Comparison of ENCODE assay signal across 12 cellular contexts in genomic region chr1:60621524-60621923, GRCh38.
DNase-seq lines count a peak whose midpoint lies in the region; ATAC-seq, FAIRE-seq and TF ChIP-seq lines count a peak whose summit lies in the region.
"Had no signal": no experiment of that assay in that cellular context is flagged by ENCODE, and none has a peak within 500 bp of the region (broad histone marks: within the 10 kb centered on the region; RNA-seq: fewer than 3 reads in every experiment).

No MANE protein-coding gene starts in this region.

- H3K4me3 ChIP-seq in pancreas = no peak overlapping the region
- no peak overlapping the region for H3K4me3 ChIP-seq in CD8-positive, alpha-beta T cell (ENCODE audit: low read depth, low read length)

- peak; percentile 65 to 83 (median 75) for ATAC-seq in pancreas
- ATAC-seq in CD8-positive, alpha-beta T cell = no peak
- ATAC-seq: stimulated activated naive CD8-positive, alpha-beta T cell treated with anti-CD3 and anti-CD28 coated beads, Interleukin-15, amount 100 ng/mL, for 72 hours had no signal

- no peaks in the 10 kb centered on the region for H3K36me3 Mint-ChIP-seq in CD8-positive, alpha-beta T cell

- no peaks in the 10 kb centered on the region for H3K9me3 Mint-ChIP-seq in CD8-positive, alpha-beta T cell

- H3K27ac Mint-ChIP-seq in CD8-positive, alpha-beta T cell = no peak overlapping the region
- H3K27ac Mint-ChIP-seq: stimulated activated naive CD8-positive, alpha-beta T cell treated with anti-CD3 and anti-CD28 coated beads, Interleukin-15, amount 100 ng/mL, for 72 hours had no signal

- no peaks in the 10 kb centered on the region for H3K4me1 ChIP-seq in pancreas
- no peaks in the 10 kb centered on the region for H3K4me1 ChIP-seq in CD8-positive, alpha-beta T cell (ENCODE audit: insufficient read depth, low read length)

- H3K27me3 ChIP-seq in pancreas = no peaks in the 10 kb centered on the region
- peaks cover 3% of the 10 kb centered on the region for H3K27me3 ChIP-seq in CD8-positive, alpha-beta T cell (ENCODE audit: insufficient read depth, low read length)

- no peak for TF ChIP-seq CTCF in pancreas (IDR thresholded peaks at IDR 0.05)
- TF ChIP-seq CTCF in CD8-positive, alpha-beta T cell (IDR thresholded peaks at IDR 0.05) = no peak

- no peaks in the 10 kb centered on the region for H3K36me3 ChIP-seq in pancreas
- no peaks in the 10 kb centered on the region for H3K36me3 ChIP-seq in CD8-positive, alpha-beta T cell (ENCODE audit: insufficient read depth, low read length)

- FAIRE-seq in pancreas (lab: Jason Lieb, UNC) = no peak
- FAIRE-seq: D721Med had no signal

- intact Hi-C loops in pancreas (cut with DNase I) = no loop called here
- intact Hi-C loops in CD8-positive, alpha-beta T cell (cut with DNase I, micrococcal nuclease) = no loop called here

- no peaks in the 10 kb centered on the region for H3K9me3 ChIP-seq in pancreas
- H3K9me3 ChIP-seq in CD8-positive, alpha-beta T cell (ENCODE audit: low read length) = no peaks in the 10 kb centered on the region

- CTCF ChIA-PET in CD8-positive, alpha-beta T cell (lab: Charles Lee) = no interaction called here

- DNase-seq in MV-4-11 (lab: John Stamatoyannopoulos, UW) = peak; percentile 49
- peak; percentile 77 for DNase-seq in NCI-H345 treated with DMSO at 0.1 percent for 48 hours (lab: John Stamatoyannopoulos, UW; ENCODE audit: unreplicated experiment)
- peak; percentile 76 to 90 for DNase-seq in dermis microvascular lymphatic vessel endothelial cell (ENCODE audit: low read depth in 2 of 2)
- DNase-seq in pancreas = peak in 2 of 6 donors; percentile 12 to 18
- DNase-seq in kidney tubule cell (ENCODE audit: low spot score) = no peak
- no peak for DNase-seq in T-helper 1 cell
- DNase-seq in islet precursor cell = no peak
- no peak for DNase-seq in CD8-positive, alpha-beta T cell
- DNase-seq: effector CD8-positive, alpha-beta T cell; NK-92 treated with Interleukin-12 subunit alpha and Interleukin-12 subunit beta, amount 100 ng/mL, for 24 hours; stimulated activated naive CD8-positive, alpha-beta T cell treated with anti-CD3 and anti-CD28 coated beads, Interleukin-15, amount 100 ng/mL, for 72 hours had no signal

- peaks cover 8% of the 10 kb centered on the region for H3K27me3 Mint-ChIP-seq in CD8-positive, alpha-beta T cell (ENCODE audit: low read depth)

- POLR2A ChIA-PET in CD8-positive, alpha-beta T cell (lab: Charles Lee) = no interaction called here

- WGBS in pancreas, 2 donors = 16 to 20% methylated on average over 10 of the region's 10 CpGs

- H3K4me1 Mint-ChIP-seq in CD8-positive, alpha-beta T cell (ENCODE audit: low read depth) = no peaks in the 10 kb centered on the region
- H3K4me1 Mint-ChIP-seq: stimulated activated naive CD8-positive, alpha-beta T cell treated with anti-CD3 and anti-CD28 coated beads, Interleukin-15, amount 100 ng/mL, for 72 hours had no signal

- no peak overlapping the region for H3K4me3 Mint-ChIP-seq in CD8-positive, alpha-beta T cell
- H3K4me3 Mint-ChIP-seq: stimulated activated naive CD8-positive, alpha-beta T cell treated with anti-CD3 and anti-CD28 coated beads, Interleukin-15, amount 100 ng/mL, for 72 hours had no signal

- H3K27ac ChIP-seq in pancreas = peak overlapping the region in 3 of 4 donors; percentile 31 to 50 (median 49)
- no peak overlapping the region for H3K27ac ChIP-seq in CD8-positive, alpha-beta T cell (ENCODE audit: low read depth, low read length)

Comparison
In these comparisons a context has a peak if more than half of its experiments do, and no peak if none do; other contexts are left out.
1. DNase-seq: peak in MV-4-11 (single experiment), NCI-H345 treated with DMSO at 0.1 percent for 48 hours (single experiment) and dermis microvascular lymphatic vessel endothelial cell (2 of 2); none in kidney tubule cell (single experiment), T-helper 1 cell (0 of 5), islet precursor cell (single experiment) and CD8-positive, alpha-beta T cell (0 of 7).